16 cellular contexts compared by ENCODE assay signal in the genomic region with DNA sequence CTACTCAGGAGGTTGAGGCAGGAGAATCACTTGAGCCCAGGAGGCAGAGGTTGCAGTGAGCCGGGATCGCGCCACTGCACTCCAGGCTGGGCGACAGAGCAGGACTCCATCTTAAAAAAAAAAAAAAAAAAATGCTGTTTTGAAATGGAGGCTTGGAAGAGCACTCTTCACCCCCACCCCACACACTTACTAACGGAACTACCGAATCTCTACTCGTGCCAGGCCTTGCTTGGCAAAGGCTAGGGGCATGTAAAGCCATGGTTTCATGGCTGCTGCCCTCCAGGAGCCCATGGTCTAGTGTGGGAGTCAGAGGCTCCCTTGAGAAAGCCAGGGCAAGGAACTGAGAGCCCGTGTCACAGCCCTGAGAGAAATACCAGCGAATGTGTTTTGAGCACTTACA. TPM values are rescaled to one million over a fixed set of nuclear protein-coding genes. Genes with fewer than 3 reads are reported as not detected.
DNase-seq lines count a peak whose midpoint lies in the region; ATAC-seq and TF ChIP-seq lines count a peak whose summit lies in the region.
"Had no signal": no experiment of that assay in that cellular context is flagged by ENCODE, and none has a peak within 500 bp of the region (broad histone marks: within the 10 kb centered on the region; RNA-seq: fewer than 3 reads in every experiment).

No MANE protein-coding gene starts in this region.

- WGBS in heart right ventricle, 2 donors, result 90 to 91% methylated on average over 9 of the region's 9 CpGs
- WGBS in neuronal stem cell (ENCODE audit: extremely low coverage in 2 of 2, insufficient read length in 2 of 2, insufficient replicate concordance in 1 of 2), 2 donors, result no CpG with 5 or more reads among the region's 9 CpGs

- H3K79me1 ChIP-seq in neuronal stem cell (ENCODE audit: low read depth, low read length), result no peaks in the 10 kb centered on the region

- H3K18ac ChIP-seq in neuronal stem cell (ENCODE audit: low read length), result peak overlapping the region; percentile 61

- H3K36me3 ChIP-seq in heart right ventricle, result peaks cover 0 to 48% (median 15%) of the 10 kb centered on the region in 9 donors
- H3K36me3 ChIP-seq in neuronal stem cell (replicated peaks in 1 of 2; ENCODE audit: control insufficient read depth in 2 of 2, insufficient read depth in 2 of 2, low read length in 2 of 2), result peaks cover 28 to 47% of the 10 kb centered on the region in 2 donors
- peaks cover 3 to 15% of the 10 kb centered on the region in 2 donors for H3K36me3 ChIP-seq in vagina

- DNase-seq in heart right ventricle (no peak), Right ventricle myocardium superior (no peak), caudate nucleus (lab: John Stamatoyannopoulos, UW) (no peak), neuronal stem cell (ENCODE audit: low spot score) (no peak), vagina (ENCODE audit: extremely low spot score in 2 of 2) (no peak), amniotic stem cell (lab: John Stamatoyannopoulos, UW) (no peak)
- DNase-seq: activated T-cell treated with anti-CD3 and anti-CD28 coated beads for 4 hours; CD8-positive, alpha-beta memory T cell; NCI-H1092; NCI-H446 treated with DMSO at 0.1 percent for 48 hours; T-cell had no signal

- TF ChIP-seq CTCF in heart right ventricle (IDR thresholded peaks at IDR 0.05), result no peak
- TF ChIP-seq CTCF in vagina (IDR thresholded peaks at IDR 0.05), result no peak

- no peaks in the 10 kb centered on the region for H3K27me3 ChIP-seq in heart right ventricle
- no peaks in the 10 kb centered on the region for H3K27me3 ChIP-seq in neuronal stem cell (ENCODE audit: control insufficient read depth in 3 of 3, insufficient read depth in 3 of 3, low read depth in 1 of 3, low read length in 3 of 3)
- no peaks in the 10 kb centered on the region for H3K27me3 ChIP-seq in vagina

- no peak overlapping the region for H2BK15ac ChIP-seq in neuronal stem cell (ENCODE audit: low read length)

- no peak overlapping the region for H4K91ac ChIP-seq in neuronal stem cell (ENCODE audit: low read depth, low read length, poor library complexity)

- intact Hi-C loops in heart right ventricle (cut with DNase I) (loop anchor here in 2 of 10 donors (5.0 kb wide), 1 partner anchor 33 kb away; the partner anchor contains the start of gene PCDHGC3 (in 2 of the 2)), Right ventricle myocardium superior (cut with DNase I) (no loop called here), vagina (cut with DNase I) (no loop called here)

- no peak for ATAC-seq in heart right ventricle
- ATAC-seq in Right ventricle myocardium superior (ENCODE audit: poor library complexity), result no peak
- ATAC-seq in HG03432 (IDR thresholded peaks at IDR 0.05; ENCODE audit: unreplicated experiment), result no peak
- no peak for ATAC-seq in HG02981 (IDR thresholded peaks at IDR 0.05; ENCODE audit: unreplicated experiment)
- ATAC-seq: activated CD4-positive, CD25-positive, alpha-beta regulatory T cell treated with anti-CD3 and anti-CD28 coated beads, Interleukin-2, amount 50 U/mL, for 24 hours; T-cell had no signal

- H4K8ac ChIP-seq in neuronal stem cell (ENCODE audit: low read depth, low read length), result no peak overlapping the region

- H2BK12ac ChIP-seq in neuronal stem cell (ENCODE audit: low read length), result no peak overlapping the region

- no peak for TF ChIP-seq POLR2A in vagina (IDR thresholded peaks at IDR 0.05)

- H2AK5ac ChIP-seq in neuronal stem cell (ENCODE audit: low read depth, low read length), result peak overlapping the region; percentile 38

- no peaks in the 10 kb centered on the region for H3K9me3 ChIP-seq in heart right ventricle
- H3K9me3 ChIP-seq in neuronal stem cell (replicated peaks in 1 of 2; ENCODE audit: control insufficient read depth in 2 of 2, insufficient read depth in 1 of 2, low read depth in 1 of 2, low read length in 2 of 2), result peaks cover 0 to 2% of the 10 kb centered on the region in 2 donors
- H3K9me3 ChIP-seq in vagina, result no peaks in the 10 kb centered on the region

- H2BK5ac ChIP-seq in neuronal stem cell (ENCODE audit: low read length), result no peak overlapping the region

- no peak overlapping the region for H3K4me2 ChIP-seq in neuronal stem cell (ENCODE audit: insufficient read depth, low read length, poor library complexity, severe bottlenecking)

- H2AFZ ChIP-seq in neuronal stem cell (ENCODE audit: low read length), result no peak overlapping the region

- no peak overlapping the region for H3K4me3 ChIP-seq in heart right ventricle
- H3K4me3 ChIP-seq in neuronal stem cell (ENCODE audit: low read length in 2 of 2), result no peak overlapping the region
- no peak overlapping the region for H3K4me3 ChIP-seq in vagina

- H3K14ac ChIP-seq in neuronal stem cell (ENCODE audit: low read length), result no peak overlapping the region

- no peak overlapping the region for H2BK120ac ChIP-seq in neuronal stem cell (ENCODE audit: low read depth, low read length)

- no peak overlapping the region for H3K9ac ChIP-seq in neuronal stem cell (ENCODE audit: low read depth, low read length, poor library complexity)

- H3K4me1 ChIP-seq in heart right ventricle, result peaks cover 31 to 78% (median 66%) of the 10 kb centered on the region in 9 donors
- peaks cover 40 to 45% of the 10 kb centered on the region in 2 donors for H3K4me1 ChIP-seq in neuronal stem cell (ENCODE audit: control insufficient read depth in 2 of 2, insufficient read depth in 1 of 2, low read depth in 1 of 2, low read length in 2 of 2)
- peaks cover 74% of the 10 kb centered on the region for H3K4me1 ChIP-seq in vagina

- H3K23ac ChIP-seq in neuronal stem cell (ENCODE audit: low read depth, low read length, poor library complexity), result no peak overlapping the region

- H3K4ac ChIP-seq in neuronal stem cell (ENCODE audit: low read length), result no peak overlapping the region

- H3K27ac ChIP-seq in heart right ventricle (peak overlapping the region in 7 of 10 donors; percentile 67 to 95 (median 84)), caudate nucleus (ENCODE audit: low read depth, low read length) (peak overlapping the region; percentile 8), neuronal stem cell (replicated peaks; ENCODE audit: low read length) (no peak overlapping the region), vagina (peak overlapping the region; percentile 94)

RNA-seq across cellular contexts. Expression of gene PCDHGC5, which starts 21.3 kb away (rescaled TPM):
- 1 to 10 TPM; 2.2 to 4.9 (median 3.3) TPM for total RNA-seq in heart right ventricle
- polyA plus RNA-seq in heart right ventricle, result 10 to 100 TPM in 1 of 2 donors, under 1 TPM in 1; 0.38 to 10.2 TPM
- 3.0 TPM for total RNA-seq in Right ventricle myocardium superior
- 1.1 TPM for polyA plus RNA-seq in neuronal stem cell (2013, experiment 1 of 2)
- 1.1 TPM for polyA plus RNA-seq in neuronal stem cell (2013, experiment 2 of 2)
- total RNA-seq in vagina, result 3.4 TPM
- total RNA-seq: CD8-positive, alpha-beta memory T cell; mononuclear cell; T-cell had no signal
- polyA plus RNA-seq: CD8-positive, alpha-beta memory T cell had no signal

RNA-seq across cellular contexts. Expression of gene PCDHGC4, which starts 25.3 kb away (rescaled TPM):
- total RNA-seq in heart right ventricle (1 to 10 TPM; 1.7 to 4.3 (median 3.1) TPM), Right ventricle myocardium superior (3.0 TPM), vagina (4.9 TPM)
- polyA plus RNA-seq in heart right ventricle, result 1 to 10 TPM in 1 of 2 donors, under 1 TPM in 1; 0.12 to 5.0 TPM
- 12.3 TPM for polyA plus RNA-seq in neuronal stem cell (2013, experiment 1 of 2)
- polyA plus RNA-seq in neuronal stem cell (2013, experiment 2 of 2), result 11.6 TPM
- total RNA-seq: A172; CD8-positive, alpha-beta memory T cell had no signal
- polyA plus RNA-seq: CD8-positive, alpha-beta memory T cell had no signal

RNA-seq across cellular contexts. Expression of gene PCDHGC3, which starts 34.4 kb away (rescaled TPM):
- total RNA-seq in heart right ventricle (10 to 100 TPM; 12.8 to 19.5 (median 15.9) TPM), Right ventricle myocardium superior (17.1 TPM), vagina (78.3 TPM)
- 10 to 100 TPM; 43.4 to 48.6 TPM for polyA plus RNA-seq in heart right ventricle
- 113 TPM for polyA plus RNA-seq in neuronal stem cell (2013, experiment 1 of 2)
- 116 TPM for polyA plus RNA-seq in neuronal stem cell (2013, experiment 2 of 2)
- polyA plus RNA-seq: CD8-positive, alpha-beta memory T cell had no signal
